Comparison of ENCODE assay signal across 8 cellular contexts in the genomic region with DNA sequence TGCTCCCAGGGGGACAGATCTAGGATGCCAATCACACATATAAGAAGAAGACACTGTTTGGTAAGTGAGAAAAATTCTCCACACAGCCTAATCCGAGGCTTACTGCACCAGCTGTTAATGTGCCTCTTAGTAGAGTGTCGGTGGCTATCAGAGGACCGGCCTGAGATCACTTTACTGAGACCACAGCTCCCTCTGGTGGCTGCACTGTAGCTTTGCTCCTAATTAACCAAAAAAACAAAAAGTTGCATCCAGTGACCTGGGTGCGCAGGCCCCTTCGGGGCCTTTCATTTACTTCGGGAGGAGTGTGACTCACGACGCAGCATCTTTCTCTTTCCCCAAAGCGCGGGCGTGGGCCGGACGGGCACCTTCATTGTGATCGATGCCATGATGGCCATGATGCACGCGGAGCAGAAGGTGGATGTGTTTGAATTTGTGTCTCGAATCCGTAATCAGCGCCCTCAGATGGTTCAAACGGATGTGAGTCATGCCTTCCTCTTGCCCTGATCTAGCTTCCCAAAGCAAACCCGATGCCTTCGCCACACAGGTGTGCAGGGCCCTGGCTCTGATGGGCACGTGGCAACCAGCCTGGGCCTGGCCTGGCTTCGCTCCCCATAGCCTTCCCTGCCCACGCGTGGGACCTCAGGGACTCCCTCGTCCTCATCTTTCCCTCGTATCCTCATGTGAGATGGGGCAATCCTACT. TPM values are rescaled to one million over a fixed set of nuclear protein-coding genes. Genes with fewer than 3 reads are reported as not detected.
A peak's percentile ranks its signal among the peaks of the same experiment; 100 is the strongest.
DNase-seq lines count a peak whose midpoint lies in the region; ATAC-seq and TF ChIP-seq lines count a peak whose summit lies in the region.

No MANE protein-coding gene starts in this region.

- no peak overlapping the region for H3K4me3 ChIP-seq in LNCaP clone FGC (ENCODE audit: low read depth, low read length)
- H3K4me3 ChIP-seq in SJCRH30 = no peak overlapping the region
- no peak overlapping the region for H3K4me3 ChIP-seq in aorta (ENCODE audit: low read length in 2 of 2)

- intact Hi-C loops in posterior cingulate gyrus (cut with DNase I) (loop anchor here (1.0 to 5.0 kb wide), 4 partner anchors 35 to 352 kb away; a partner anchor contains a TSS), aorta (cut with DNase I) (loop anchor here (1.0 to 5.0 kb wide), 4 partner anchors 33 to 177 kb away; a partner anchor contains a TSS)

- H3K27me3 ChIP-seq in SJCRH30 (no peaks in the 10 kb centered on the region), aorta (ENCODE audit: control insufficient read depth in 1 of 2, insufficient read depth in 2 of 2, low read length in 1 of 2) (no peaks in the 10 kb centered on the region)

- peaks cover 11% of the 10 kb centered on the region for H3K4me1 ChIP-seq in SJCRH30
- no peaks in the 10 kb centered on the region for H3K4me1 ChIP-seq in aorta (ENCODE audit: control insufficient read depth in 1 of 2, insufficient read depth in 2 of 2, low read length in 2 of 2)

- ATAC-seq in GM21619 (IDR thresholded peaks at IDR 0.05; ENCODE audit: unreplicated experiment) (peak; percentile 41), aorta (ENCODE audit: low FRiP score) (peak; percentile 65)

- no peaks in the 10 kb centered on the region; the same call in 1 of the 2 replicates for H3K36me3 ChIP-seq in SJCRH30
- H3K36me3 ChIP-seq in aorta (ENCODE audit: control insufficient read depth in 1 of 2, insufficient read depth in 2 of 2, low read length in 1 of 2) = peaks cover 0 to 3% of the 10 kb centered on the region in 2 donors

- TF ChIP-seq CTCF in LNCaP clone FGC (IDR thresholded peaks at IDR 0.05; ENCODE audit: control insufficient read depth, extremely low read depth, insufficient read depth) = peak; percentile 86

- DNase-seq in DMS 273 treated with DMSO at 0.1 percent for 48 hours (lab: John Stamatoyannopoulos, UW) (peak; percentile 4), LNCaP clone FGC (ENCODE audit: low read depth) (no peak), SJCRH30 (peak; percentile 70 to 89), globus pallidus (ENCODE audit: low spot score) (peak; percentile 78), posterior cingulate gyrus (peak; percentile 58 to 96 (median 80)), aorta (peak; percentile 84 to 92)
- peak; percentile 81 for DNase-seq in activated naive CD4-positive, alpha-beta T cell treated with Interleukin-2 at 50 U/mL for 16 hours

- H3K9me3 ChIP-seq in SJCRH30 (replicated peaks) (no peaks in the 10 kb centered on the region), aorta (ENCODE audit: control insufficient read depth, low read length) (no peaks in the 10 kb centered on the region)

- H3K27ac ChIP-seq in SJCRH30 (no peak overlapping the region), aorta (ENCODE audit: low read depth in 1 of 2, low read length in 2 of 2) (no peak overlapping the region)

- WGBS in aorta, 2 donors = 36 to 37% methylated on average over 28 of the region's 28 CpGs

RNA-seq across cellular contexts. Expression of a gene that starts 56.7 kb away (rescaled TPM):
- 84.9 and 90.0 TPM in 2 replicates for total RNA-seq in SJCRH30 (2014; rRNA removed; shearing (Covaris generic))
- 1 to 10 TPM; 1.2 to 4.2 TPM for total RNA-seq in aorta
- polyA plus RNA-seq in aorta = under 1 TPM; 0.03 to 0.50 TPM

Comparison
In these comparisons a context has a peak if more than half of its experiments do, and no peak if none do; other contexts are left out.
1. RNA of a gene that starts 56.7 kb away (total RNA-seq): 84.9 to 90.0 TPM in SJCRH30; 1.2 to 4.2 TPM in aorta; every median in the first group is over 10 times any median in the second.